15 cellular contexts compared by ENCODE assay signal in the genomic region with DNA sequence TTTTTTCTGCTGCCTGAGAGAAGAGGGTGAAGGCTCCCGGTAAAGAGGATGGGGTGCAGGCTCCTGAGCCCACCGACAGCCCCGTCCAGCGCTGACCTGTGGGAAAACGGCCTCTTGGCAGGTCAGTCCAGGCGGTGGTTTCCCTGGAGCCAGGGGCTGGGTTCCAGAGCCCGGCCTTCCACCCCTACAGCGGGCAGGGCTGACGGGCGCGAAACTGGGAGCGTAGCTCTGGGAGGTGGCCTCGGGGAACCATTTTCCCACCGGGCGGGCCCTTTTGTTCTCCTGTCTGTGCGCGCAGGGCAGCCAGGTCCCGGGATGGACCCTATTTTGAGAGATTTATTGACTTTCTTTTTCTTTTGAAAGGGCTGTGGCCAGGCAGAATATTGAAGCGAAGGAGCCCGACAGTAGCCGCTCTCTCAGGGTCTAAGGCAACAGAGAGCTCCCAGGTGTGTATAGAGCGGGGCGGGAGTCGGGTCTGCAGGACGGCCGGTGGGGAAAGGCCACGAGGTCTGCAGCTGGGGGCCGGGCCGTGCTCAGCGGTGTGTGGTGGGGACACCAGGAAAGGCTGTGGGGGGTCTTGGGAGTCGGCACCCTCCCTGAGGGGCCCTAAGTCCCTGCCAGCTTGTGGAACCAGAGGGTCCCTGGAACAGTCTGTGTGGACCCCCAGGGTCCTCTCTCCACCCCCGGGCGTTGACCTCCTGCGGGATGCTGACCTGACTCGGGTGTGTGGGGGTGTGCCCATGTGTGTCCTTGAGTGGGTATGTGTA. TPM values are rescaled to one million over a fixed set of nuclear protein-coding genes. Genes with fewer than 3 reads are reported as not detected.
DNase-seq lines count a peak whose midpoint lies in the region; ATAC-seq and TF ChIP-seq lines count a peak whose summit lies in the region.
"Had no signal": no experiment of that assay in that cellular context is flagged by ENCODE, and none has a peak within 500 bp of the region (broad histone marks: within the 10 kb centered on the region; RNA-seq: fewer than 3 reads in every experiment).

No MANE protein-coding gene starts in this region.

- H3K4me3 ChIP-seq in HEK293 (ENCODE audit: low read depth, low read length) (no peak overlapping the region), ascending aorta (no peak overlapping the region), neural progenitor cell (no peak overlapping the region), tibial artery (no peak overlapping the region), stomach (no peak overlapping the region)
- H3K4me3 ChIP-seq: K562, Peyer's patch had no signal

- DNase-seq in ascending aorta (ENCODE audit: low spot score in 2 of 2) (no peak), neural progenitor cell (ENCODE audit: low spot score) (no peak), tibial artery (no peak), SHP77 (lab: John Stamatoyannopoulos, UW) (no peak), stomach (no peak)
- DNase-seq in stimulated activated CD4-positive, alpha-beta T cell treated with anti-CD3 and anti-CD28 coated beads, Interleukin-4, amount 100 ng/mL, for 4 hours = no peak
- DNase-seq: CD4-positive, CD25-positive, alpha-beta regulatory T cell; COR-L47; NCI-H1694 treated with DMSO at 0.1 percent for 48 hours; NK-92 treated with Interleukin-12 subunit alpha and Interleukin-12 subunit beta, amount 100 ng/mL, for 24 hours; Peyer's patch; Right ventricle myocardium superior had no signal

- H3K27ac ChIP-seq in HEK293 (ENCODE audit: extremely low read depth, low read depth, low read length) = no peak overlapping the region
- peak overlapping the region; percentile 94 to 96 for H3K27ac ChIP-seq in ascending aorta
- no peak overlapping the region for H3K27ac ChIP-seq in neural progenitor cell
- H3K27ac ChIP-seq in tibial artery = peak overlapping the region; percentile 88 to 94
- H3K27ac ChIP-seq in stomach = peak overlapping the region in 2 of 5 donors; percentile 17 to 65

- H3K4me1 Mint-ChIP-seq in neural progenitor cell = peaks cover 36% of the 10 kb centered on the region
- H3K4me1 Mint-ChIP-seq: CD4-positive, CD25-positive, alpha-beta regulatory T cell had no signal

- no peak for TF ChIP-seq CTCF in HEK293 (tag by site-specific recombination; IDR thresholded peaks at IDR 0.05)
- no peak for TF ChIP-seq CTCF in ascending aorta (IDR thresholded peaks at IDR 0.05)
- TF ChIP-seq CTCF in neural progenitor cell (IDR thresholded peaks at IDR 0.05) = no peak
- TF ChIP-seq CTCF in tibial artery (IDR thresholded peaks at IDR 0.05) = no peak
- TF ChIP-seq CTCF in stomach (IDR thresholded peaks at IDR 0.05) = no peak

- no peak for ATAC-seq in HG02840 (IDR thresholded peaks at IDR 0.05; ENCODE audit: low FRiP score, unreplicated experiment)
- ATAC-seq: K562 had no signal

- no peak for TF ChIP-seq POLR2A in stomach (IDR thresholded peaks at IDR 0.05)

- peaks cover 16% of the 10 kb centered on the region for H3K27me3 Mint-ChIP-seq in neural progenitor cell (ENCODE audit: insufficient read depth, low read depth)

- H3K4me2 ChIP-seq in neural progenitor cell = no peak overlapping the region

- no peaks in the 10 kb centered on the region for H3F3A ChIP-seq in neural progenitor cell (ENCODE audit: low read depth)

- intact Hi-C loops in ascending aorta (cut with DNase I) (no loop called here), tibial artery (cut with DNase I; ENCODE audit: low total_unique reads) (no loop called here), stomach (cut with DNase I; ENCODE audit: low total_unique reads) (no loop called here)

- POLR2A ChIA-PET in HEK293 (lab: Yijun Ruan, JAX) = no interaction called here

- H3K9me3 ChIP-seq in HEK293 (ENCODE audit: control insufficient read depth, insufficient read depth, low read depth, low read length) (no peaks in the 10 kb centered on the region), ascending aorta (no peaks in the 10 kb centered on the region), neural progenitor cell (ENCODE audit: low read depth) (no peaks in the 10 kb centered on the region), tibial artery (no peaks in the 10 kb centered on the region), stomach (no peaks in the 10 kb centered on the region)
- H3K9me3 ChIP-seq: Peyer's patch had no signal

- H3K36me3 ChIP-seq in HEK293 (ENCODE audit: control insufficient read depth in 2 of 2, insufficient read depth in 1 of 2, low read length in 2 of 2) (no peaks in the 10 kb centered on the region), ascending aorta (no peaks in the 10 kb centered on the region), neural progenitor cell (no peaks in the 10 kb centered on the region), tibial artery (no peaks in the 10 kb centered on the region), stomach (no peaks in the 10 kb centered on the region)
- H3K36me3 ChIP-seq: Peyer's patch had no signal

- no peak overlapping the region for H2AFZ ChIP-seq in neural progenitor cell (replicated peaks)

- H3K4me1 ChIP-seq in HEK293 (ENCODE audit: control insufficient read depth, insufficient read depth, low read length) = peaks cover 13% of the 10 kb centered on the region
- H3K4me1 ChIP-seq in ascending aorta = peaks cover 9 to 22% of the 10 kb centered on the region in 2 donors
- H3K4me1 ChIP-seq in neural progenitor cell = no peaks in the 10 kb centered on the region
- H3K4me1 ChIP-seq in tibial artery = peaks cover 0 to 36% (median 24%) of the 10 kb centered on the region in 4 donors
- peaks cover 16 to 23% (median 20%) of the 10 kb centered on the region in 4 donors for H3K4me1 ChIP-seq in stomach

- H3K36me3 Mint-ChIP-seq in neural progenitor cell = no peaks in the 10 kb centered on the region
- H3K36me3 Mint-ChIP-seq: CD4-positive, CD25-positive, alpha-beta regulatory T cell had no signal

- no peaks in the 10 kb centered on the region for H3K27me3 ChIP-seq in ascending aorta
- H3K27me3 ChIP-seq in neural progenitor cell = no peaks in the 10 kb centered on the region
- no peaks in the 10 kb centered on the region for H3K27me3 ChIP-seq in tibial artery
- peaks cover 0 to 38% (median 0%) of the 10 kb centered on the region in 3 donors for H3K27me3 ChIP-seq in stomach
- H3K27me3 ChIP-seq: Peyer's patch had no signal

- TF ChIP-seq EP300 in stomach (IDR thresholded peaks at IDR 0.05) = no peak

- peak overlapping the region; percentile 65 for H3K27ac Mint-ChIP-seq in neural progenitor cell
- H3K27ac Mint-ChIP-seq: CD4-positive, CD25-positive, alpha-beta regulatory T cell had no signal

- H3K79me2 ChIP-seq in neural progenitor cell (ENCODE audit: low read depth) = no peaks in the 10 kb centered on the region

- WGBS in stomach, 5 donors = 58 to 72% (median 64%) methylated on average over 33 to 35 of the region's 35 CpGs

- no peak overlapping the region for H3K9ac ChIP-seq in neural progenitor cell

- CTCF ChIA-PET in HEK293 (lab: Yijun Ruan, JAX) = no interaction called here

- H4K20me1 ChIP-seq in neural progenitor cell (ENCODE audit: low read depth) = no peaks in the 10 kb centered on the region

- peaks cover 10% of the 10 kb centered on the region for H3K9me3 Mint-ChIP-seq in neural progenitor cell
- H3K9me3 Mint-ChIP-seq: CD4-positive, CD25-positive, alpha-beta regulatory T cell had no signal

- no peak overlapping the region for H3K4me3 Mint-ChIP-seq in neural progenitor cell
- H3K4me3 Mint-ChIP-seq: CD4-positive, CD25-positive, alpha-beta regulatory T cell had no signal

TF ChIP-seq in HEK293, 187 proteins besides CTCF, POLR2A, EP300 and RAD21:
- TF ChIP-seq, protein P1, sequence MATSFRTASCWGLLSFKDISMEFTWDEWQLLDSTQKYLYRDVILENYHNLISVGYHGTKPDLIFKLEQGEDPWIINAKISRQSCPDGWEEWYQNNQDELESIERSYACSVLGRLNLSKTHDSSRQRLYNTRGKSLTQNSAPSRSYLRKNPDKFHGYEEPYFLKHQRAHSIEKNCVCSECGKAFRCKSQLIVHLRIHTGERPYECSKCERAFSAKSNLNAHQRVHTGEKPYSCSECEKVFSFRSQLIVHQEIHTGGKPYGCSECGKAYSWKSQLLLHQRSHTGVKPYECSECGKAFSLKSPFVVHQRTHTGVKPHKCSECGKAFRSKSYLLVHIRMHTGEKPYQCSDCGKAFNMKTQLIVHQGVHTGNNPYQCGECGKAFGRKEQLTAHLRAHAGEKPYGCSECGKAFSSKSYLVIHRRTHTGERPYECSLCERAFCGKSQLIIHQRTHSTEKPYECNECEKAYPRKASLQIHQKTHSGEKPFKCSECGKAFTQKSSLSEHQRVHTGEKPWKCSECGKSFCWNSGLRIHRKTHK (tag by site-specific recombination; IDR thresholded peaks at IDR 0.05) = no peak
- TF ChIP-seq GLIS2 (tag by site-specific recombination; IDR thresholded peaks at IDR 0.05) (0 out of 2 replicates have a peak, but pooled peaks have one; percentile 29), ZBTB1 (tag by site-specific recombination; IDR thresholded peaks at IDR 0.05) (no peak), ZNF610 (tag by site-specific recombination; IDR thresholded peaks at IDR 0.05; ENCODE audit: borderline replicate concordance) (no peak)
TF ChIP-seq in HEK293: peak in this region for 1.

RNA-seq across cellular contexts. Expression of gene METRNL, which starts 32.3 kb away (rescaled TPM):
- total RNA-seq in ascending aorta (257 TPM), neural progenitor cell (ENCODE audit: low replicate concordance) (3.6 and 12.9 TPM in 2 replicates), stomach (100 to 1,000 TPM in 2 of 5 donors, 10 to 100 TPM in 3; 25.7 to 452 (median 55.4) TPM)
- 10 to 100 TPM; 29.3 to 49.1 (median 35.9) TPM for polyA plus RNA-seq in stomach

Comparison
In these comparisons a context has a peak if more than half of its experiments do, and no peak if none do; other contexts are left out.
1. H3K27ac ChIP-seq: peak in ascending aorta (2 of 2) and tibial artery (2 of 2); none in HEK293 (single experiment) and neural progenitor cell (single experiment).